ENCODE assay signal across 9 cellular contexts in genomic region chr1:234065794-234066447, GRCh38.
A peak's percentile ranks its signal among the peaks of the same experiment; 100 is the strongest.
DNase-seq lines count a peak whose midpoint lies in the region; ATAC-seq lines count a peak whose summit lies in the region.
"Had no signal": no experiment of that assay in that cellular context is flagged by ENCODE, and none has a peak within 500 bp of the region (broad histone marks: within the 10 kb centered on the region; RNA-seq: fewer than 3 reads in every experiment).

No MANE protein-coding gene starts in this region.

- H3K36me3 Mint-ChIP-seq in activated CD4-positive, alpha-beta T cell treated with anti-CD3 and anti-CD28 coated beads, Interleukin-2, amount 10 ng/mL, durations not matched to agents 7 days and 5 days (ENCODE audit: low read depth), result no peaks in the 10 kb centered on the region

- no peak overlapping the region for H3K4me3 Mint-ChIP-seq in activated CD4-positive, alpha-beta T cell treated with anti-CD3 and anti-CD28 coated beads, Interleukin-2, amount 10 ng/mL, durations not matched to agents 7 days and 5 days
- H3K4me3 Mint-ChIP-seq: dendritic cell treated with granulocyte-macrophage colony-stimulating factor and Interleukin-4, amounts not matched to agents 40 ng/mL and 50 ng/mL, for 4 days had no signal

- DNase-seq in Daoy (ENCODE audit: low read depth), result peak; percentile 84
- DNase-seq in NCI-H446 (lab: John Stamatoyannopoulos, UW), result peak; percentile 51 to 91
- peak; percentile 65 for DNase-seq in activated CD4-positive, alpha-beta T cell treated with anti-CD3 and anti-CD28 coated beads, Interleukin-2, amount 10 ng/mL, durations not matched to agents 7 days and 5 days
- DNase-seq in dermis blood vessel endothelial cell, result peak; percentile 77
- peak; percentile 64 to 69 for DNase-seq in lung microvascular endothelial cell (ENCODE audit: low read depth in 2 of 2)
- DNase-seq in stimulated activated CD8-positive, alpha-beta memory T cell treated with anti-CD3 and anti-CD28 coated beads, Interleukin-2, amount 100 ng/mL, for 48 hours (ENCODE audit: low read depth in 2 of 2), result peak; percentile 56 to 65
- DNase-seq in mesenteric fat pad (ENCODE audit: low spot score), result no peak

- POLR2A ChIA-PET in activated CD4-positive, alpha-beta T cell treated with anti-CD3 and anti-CD28 coated beads, Interleukin-2, amount 10 ng/mL, durations not matched to agents 7 days and 5 days (lab: Charles Lee), result interaction anchor here (0.6 kb wide), 1 partner anchor 135 kb away, joined by 4 read pairs; no protein-coding TSS in a partner anchor

- H3K4me1 Mint-ChIP-seq in activated CD4-positive, alpha-beta T cell treated with anti-CD3 and anti-CD28 coated beads, Interleukin-2, amount 10 ng/mL, durations not matched to agents 7 days and 5 days, result no peaks in the 10 kb centered on the region

- H3K27ac Mint-ChIP-seq in activated CD4-positive, alpha-beta T cell treated with anti-CD3 and anti-CD28 coated beads, Interleukin-2, amount 10 ng/mL, durations not matched to agents 7 days and 5 days, result no peak overlapping the region
- H3K27ac Mint-ChIP-seq: dendritic cell treated with granulocyte-macrophage colony-stimulating factor and Interleukin-4, amounts not matched to agents 40 ng/mL and 50 ng/mL, for 4 days had no signal

- H3K27me3 Mint-ChIP-seq in activated CD4-positive, alpha-beta T cell treated with anti-CD3 and anti-CD28 coated beads, Interleukin-2, amount 10 ng/mL, durations not matched to agents 7 days and 5 days, result peaks cover 2% of the 10 kb centered on the region

- ATAC-seq in HG02571 (IDR thresholded peaks at IDR 0.05; ENCODE audit: unreplicated experiment), result peak; percentile 58

- CTCF ChIA-PET in activated CD4-positive, alpha-beta T cell treated with anti-CD3 and anti-CD28 coated beads, Interleukin-2, amount 10 ng/mL, durations not matched to agents 7 days and 5 days (lab: Charles Lee), result interaction anchor here (1.1 to 1.7 kb wide), 2 partner anchors 10 to 625 kb away, joined by 3 to 5 read pairs; no protein-coding TSS in a partner anchor

- H3K9me3 Mint-ChIP-seq in activated CD4-positive, alpha-beta T cell treated with anti-CD3 and anti-CD28 coated beads, Interleukin-2, amount 10 ng/mL, durations not matched to agents 7 days and 5 days, result no peaks in the 10 kb centered on the region
